ENCODE assay signal across 25 cellular contexts in genomic region chr1:216925962-216926361, GRCh38.
"Had no signal": no experiment of that assay in that cellular context is flagged by ENCODE, and none has a peak within 500 bp of the region (broad histone marks: within the 10 kb centered on the region; RNA-seq: fewer than 3 reads in every experiment).

No MANE protein-coding gene starts in this region.

- H3K4me1 ChIP-seq: SJSA1 had no signal

- DNase-seq: Kasumi-1, MV-4-11, NCI-H1048, NCI-H1105, NCI-H1436 treated with DMSO at 0.1 percent for 48 hours, NCI-H1694, NCI-H187 treated with DMSO at 0.1 percent for 48 hours, NCI-H2029 treated with DMSO at 0.1 percent for 48 hours, NCI-H2171, NCI-H226, NCI-H446, NCI-H510A, NCI-H524 treated with DMSO at 0.1 percent for 48 hours, NCI-H69, NCI-H774, Right ventricle myocardium superior, RPMI8226, SIG-M5 had no signal

- ATAC-seq: K562 had no signal

- H3K27me3 ChIP-seq: SJSA1 had no signal

- FAIRE-seq: HTR-8/SVneo, K562, RCC 7860 had no signal

- H3K27ac ChIP-seq: HL-60, KMS-11, SJSA1, SK-N-MC had no signal

- H3K36me3 ChIP-seq: SJSA1 had no signal

- H3K4me2 ChIP-seq: KMS-11 had no signal

- H3K4me3 ChIP-seq: K562, SJSA1, SK-N-MC had no signal

- H3K9ac ChIP-seq: KMS-11 had no signal
